ENCODE assay signal across 30 cellular contexts in genomic region chr1:93810316-93810715, GRCh38.
A peak's percentile ranks its signal among the peaks of the same experiment; 100 is the strongest.
DNase-seq lines count a peak whose midpoint lies in the region; ATAC-seq, FAIRE-seq and TF ChIP-seq lines count a peak whose summit lies in the region.
"Had no signal": no experiment of that assay in that cellular context is flagged by ENCODE, and none has a peak within 500 bp of the region (broad histone marks: within the 10 kb centered on the region; RNA-seq: fewer than 3 reads in every experiment).

No MANE protein-coding gene starts in this region.

- H3K27me3 ChIP-seq in IMR-90 (ENCODE audit: control insufficient read depth, insufficient read depth, low read length) (no peaks in the 10 kb centered on the region), astrocyte (ENCODE audit: insufficient read depth, low read length) (no peaks in the 10 kb centered on the region), neuronal stem cell (ENCODE audit: control insufficient read depth in 3 of 3, insufficient read depth in 3 of 3, low read depth in 1 of 3, low read length in 3 of 3) (no peaks in the 10 kb centered on the region)
- H3K27me3 ChIP-seq: heart left ventricle had no signal

- H4K5ac ChIP-seq in IMR-90 (ENCODE audit: low read depth, low read length) = no peak overlapping the region

- no peak overlapping the region for H3K4me3 Mint-ChIP-seq in astrocyte (ENCODE audit: unreplicated experiment)
- H3K4me3 Mint-ChIP-seq: activated CD4-positive, alpha-beta T cell treated with anti-CD3 and anti-CD28 coated beads, Interleukin-2, amount 10 ng/mL, durations not matched to agents 7 days and 5 days; activated naive CD4-positive, alpha-beta T cell treated with anti-CD3 and anti-CD28 coated beads, Interleukin-2, amount 50 U/mL, for 24 hours; activated T-helper 1 cell treated with anti-CD3 and anti-CD28 coated beads, Interleukin-12 subunit alpha, Interleukin-12 subunit beta, Interleukin-2, Interleukin-4 antibody, amounts not matched to agents 30 ng/mL and 10 ng/mL and 1 ng/mL, durations not matched to agents 14 hours and 24 hours and 36 hours; CD14-positive monocyte; dendritic cell treated with granulocyte-macrophage colony-stimulating factor and Interleukin-4, amounts not matched to agents 40 ng/mL and 50 ng/mL, for 4 days; memory B cell; T-helper 2 cell treated with Interferon-gamma antibody and Interleukin-4, amounts not matched to agents 5 μg/mL and 100 μg/mL, for 36 hours; type B pancreatic cell had no signal

- dilution Hi-C loops in IMR-90 (cut with HindIII; ENCODE audit: low sequenced_read_pairs, unreplicated experiment) = no loop called here

- no peak overlapping the region for H3K27ac Mint-ChIP-seq in astrocyte (ENCODE audit: unreplicated experiment)
- H3K27ac Mint-ChIP-seq: activated CD4-positive, alpha-beta T cell treated with anti-CD3 and anti-CD28 coated beads, Interleukin-2, amount 10 ng/mL, durations not matched to agents 7 days and 5 days; activated naive CD4-positive, alpha-beta T cell treated with anti-CD3 and anti-CD28 coated beads, Interleukin-2, amount 50 U/mL, for 24 hours; activated T-helper 1 cell treated with anti-CD3 and anti-CD28 coated beads, Interleukin-12 subunit alpha, Interleukin-12 subunit beta, Interleukin-2, Interleukin-4 antibody, amounts not matched to agents 30 ng/mL and 10 ng/mL and 1 ng/mL, durations not matched to agents 14 hours and 24 hours and 36 hours; CD14-positive monocyte; dendritic cell treated with granulocyte-macrophage colony-stimulating factor and Interleukin-4, amounts not matched to agents 40 ng/mL and 50 ng/mL, for 4 days; memory B cell; T-helper 2 cell treated with Interferon-gamma antibody and Interleukin-4, amounts not matched to agents 5 μg/mL and 100 μg/mL, for 36 hours; type B pancreatic cell had no signal

- H2AFZ ChIP-seq in IMR-90 (replicated peaks; ENCODE audit: low read length, poor library complexity) (no peak overlapping the region), astrocyte (ENCODE audit: low read depth, low read length) (no peak overlapping the region), neuronal stem cell (ENCODE audit: low read length) (no peak overlapping the region)

- H3K4me1 ChIP-seq in IMR-90 (ENCODE audit: control insufficient read depth, insufficient read depth, low read length) (peaks cover 6% of the 10 kb centered on the region), astrocyte (ENCODE audit: insufficient read depth, low read length) (peaks cover 25% of the 10 kb centered on the region), neuronal stem cell (ENCODE audit: control insufficient read depth in 2 of 2, insufficient read depth in 1 of 2, low read depth in 1 of 2, low read length in 2 of 2) (peaks cover 2 to 4% of the 10 kb centered on the region in 2 donors)

- H2BK20ac ChIP-seq in IMR-90 (ENCODE audit: low read depth, low read length) = 0 out of 2 replicates have a peak overlapping the region, but pooled peaks have one; percentile 11

- H2BK5ac ChIP-seq in IMR-90 (ENCODE audit: low read depth, low read length, poor library complexity, severe bottlenecking) = no peak overlapping the region
- H2BK5ac ChIP-seq in neuronal stem cell (ENCODE audit: low read length) = no peak overlapping the region

- no peaks in the 10 kb centered on the region for H3K36me3 ChIP-seq in IMR-90 (ENCODE audit: control insufficient read depth, insufficient read depth, low read length)
- no peaks in the 10 kb centered on the region for H3K36me3 ChIP-seq in astrocyte (ENCODE audit: insufficient read depth, low read length)
- no peaks in the 10 kb centered on the region for H3K36me3 ChIP-seq in neuronal stem cell (replicated peaks in 1 of 2; ENCODE audit: control insufficient read depth in 2 of 2, insufficient read depth in 2 of 2, low read length in 2 of 2)
- H3K36me3 ChIP-seq: heart left ventricle, WERI-Rb-1 had no signal

- peaks cover 36% of the 10 kb centered on the region for H3K4me1 Mint-ChIP-seq in astrocyte (ENCODE audit: low read depth, unreplicated experiment)
- H3K4me1 Mint-ChIP-seq: activated CD4-positive, alpha-beta T cell treated with anti-CD3 and anti-CD28 coated beads, Interleukin-2, amount 10 ng/mL, durations not matched to agents 7 days and 5 days; activated naive CD4-positive, alpha-beta T cell treated with anti-CD3 and anti-CD28 coated beads, Interleukin-2, amount 50 U/mL, for 24 hours; memory B cell had no signal

- peak overlapping the region; percentile 20; the same call in 1 of the 2 replicates for H2BK120ac ChIP-seq in IMR-90 (ENCODE audit: low read depth, low read length)
- no peak overlapping the region for H2BK120ac ChIP-seq in neuronal stem cell (ENCODE audit: low read depth, low read length)

- H2AK5ac ChIP-seq in IMR-90 (ENCODE audit: low read depth, low read length) = peak overlapping the region; percentile 43; the same call in 1 of the 2 replicates
- H2AK5ac ChIP-seq in neuronal stem cell (ENCODE audit: low read depth, low read length) = no peak overlapping the region

- TF ChIP-seq CTCF in IMR-90 (conservative IDR thresholded peaks at IDR 0.05; ENCODE audit: low read depth, low read length) = no peak
- no peak for TF ChIP-seq CTCF in astrocyte (IDR thresholded peaks at IDR 0.05; ENCODE audit: insufficient read depth, low read depth, low read length)

- intact Hi-C loops in IMR-90 (cut with micrococcal nuclease) = no loop called here

- TF ChIP-seq RAD21 in IMR-90 (IDR thresholded peaks at IDR 0.05; ENCODE audit: low read length) = no peak

- H3K9me3 ChIP-seq in IMR-90 (ENCODE audit: control insufficient read depth, insufficient read depth, low read length) (no peaks in the 10 kb centered on the region), astrocyte (ENCODE audit: insufficient read depth, low read depth, low read length) (peaks cover 2% of the 10 kb centered on the region), neuronal stem cell (replicated peaks in 1 of 2; ENCODE audit: control insufficient read depth in 2 of 2, insufficient read depth in 1 of 2, low read depth in 1 of 2, low read length in 2 of 2) (peaks cover 3 to 21% of the 10 kb centered on the region in 2 donors)

- peak overlapping the region; percentile 25; the same call in 1 of the 2 replicates for H4K91ac ChIP-seq in IMR-90 (ENCODE audit: insufficient read depth, low read depth, low read length)
- H4K91ac ChIP-seq in neuronal stem cell (ENCODE audit: low read depth, low read length, poor library complexity) = peak overlapping the region; percentile 22

- no peak overlapping the region for H2AK9ac ChIP-seq in IMR-90 (replicated peaks; ENCODE audit: low read depth, low read length, poor library complexity)

- 0 out of 2 replicates have a peak overlapping the region, but pooled peaks have one; percentile 3 for H3K14ac ChIP-seq in IMR-90 (replicated peaks; ENCODE audit: low read depth, low read length)
- H3K14ac ChIP-seq in neuronal stem cell (ENCODE audit: low read length) = no peak overlapping the region

- H3K9me3 Mint-ChIP-seq in astrocyte (ENCODE audit: unreplicated experiment) = peaks cover 3% of the 10 kb centered on the region
- H3K9me3 Mint-ChIP-seq: activated T-helper 1 cell treated with anti-CD3 and anti-CD28 coated beads, Interleukin-12 subunit alpha, Interleukin-12 subunit beta, Interleukin-2, Interleukin-4 antibody, amounts not matched to agents 30 ng/mL and 10 ng/mL and 1 ng/mL, durations not matched to agents 14 hours and 24 hours and 36 hours had no signal

- no peak for TF ChIP-seq POLR2A in IMR-90 (IDR thresholded peaks at IDR 0.05; ENCODE audit: low read depth, low read length)

- H3K36me3 Mint-ChIP-seq in astrocyte (ENCODE audit: low read depth, unreplicated experiment) = no peaks in the 10 kb centered on the region
- H3K36me3 Mint-ChIP-seq: CD14-positive monocyte had no signal

- H2BK15ac ChIP-seq in IMR-90 (ENCODE audit: low read depth, low read length) = peak overlapping the region; percentile 15; the same call in 1 of the 3 replicates
- H2BK15ac ChIP-seq in neuronal stem cell (ENCODE audit: low read length) = no peak overlapping the region

- H3K4me2 ChIP-seq in IMR-90 (ENCODE audit: low read depth, low read length) (no peak overlapping the region), astrocyte (ENCODE audit: low read length) (no peak overlapping the region), neuronal stem cell (ENCODE audit: insufficient read depth, low read length, poor library complexity, severe bottlenecking) (no peak overlapping the region)
- H3K4me2 ChIP-seq: A549 had no signal

- no peaks in the 10 kb centered on the region for H3K79me2 ChIP-seq in astrocyte (ENCODE audit: insufficient read depth, low read length)

- DNase-seq in AG20443 (ENCODE audit: low spot score) = peak; percentile 58
- DNase-seq in IMR-90 = peak; percentile 17
- peak; percentile 34 for DNase-seq in astrocyte (ENCODE audit: low read depth)
- no peak for DNase-seq in neuronal stem cell (ENCODE audit: low spot score)
- DNase-seq in HK-2 (ENCODE audit: unreplicated experiment) = no peak
- DNase-seq: activated CD4-positive, alpha-beta T cell treated with anti-CD3 and anti-CD28 coated beads, Interleukin-2, amount 10 ng/mL, durations not matched to agents 7 days and 5 days; anterior cingulate cortex; Calu3; DND-41; heart left ventricle; left cardiac atrium; NCI-H1092; NCI-H187 treated with DMSO at 0.1 percent for 48 hours; NCI-H69; small intestine; stimulated activated CD4-positive, alpha-beta T cell treated with anti-CD3 and anti-CD28 coated beads, Interleukin-1b, Interleukin-23, amount 100 ng/mL, for 48 hours; WERI-Rb-1 had no signal

- no TSS peak for BruUV-seq in IMR-90 (replicated peaks; lab: Mats Ljungman, UMichigan)

- H3K9me1 ChIP-seq in IMR-90 (ENCODE audit: insufficient read depth, low read length) = peaks cover 8% of the 10 kb centered on the region

- ATAC-seq in IMR-90 (ENCODE audit: low read depth) (no peak), HG03520 (IDR thresholded peaks at IDR 0.05; ENCODE audit: unreplicated experiment) (no peak), HG02610 (IDR thresholded peaks at IDR 0.05; ENCODE audit: unreplicated experiment) (no peak), HG02870 (IDR thresholded peaks at IDR 0.05; ENCODE audit: unreplicated experiment) (no peak)
- ATAC-seq: A549, heart left ventricle, left cardiac atrium had no signal

- H3K18ac ChIP-seq in IMR-90 (ENCODE audit: low read depth, low read length) (peak overlapping the region; percentile 5; the same call in 1 of the 2 replicates), neuronal stem cell (ENCODE audit: low read length) (no peak overlapping the region)

- H3K79me1 ChIP-seq in IMR-90 (ENCODE audit: low read depth in 1 of 2, low read length in 2 of 2) (peaks cover 0 to 13% of the 10 kb centered on the region in 2 experiments; a peak in 2 of 4 replicates), neuronal stem cell (ENCODE audit: low read depth, low read length) (no peaks in the 10 kb centered on the region)

- H3K4me3 ChIP-seq in IMR-90 (ENCODE audit: insufficient read depth, low read depth, low read length) (no peak overlapping the region), astrocyte (ENCODE audit: insufficient read depth, low read depth, low read length) (no peak overlapping the region), neuronal stem cell (ENCODE audit: low read length in 2 of 2) (no peak overlapping the region)
- H3K4me3 ChIP-seq: A549, heart left ventricle had no signal

- no peak overlapping the region for H3K9ac ChIP-seq in IMR-90 (ENCODE audit: low read depth, low read length)
- H3K9ac ChIP-seq in astrocyte (ENCODE audit: low read length) = no peak overlapping the region
- H3K9ac ChIP-seq in neuronal stem cell (ENCODE audit: low read depth, low read length, poor library complexity) = no peak overlapping the region

- no peaks in the 10 kb centered on the region for H3K27me3 Mint-ChIP-seq in astrocyte (ENCODE audit: low read depth, unreplicated experiment)
- H3K27me3 Mint-ChIP-seq: activated naive CD4-positive, alpha-beta T cell treated with anti-CD3 and anti-CD28 coated beads, Interleukin-2, amount 50 U/mL, for 24 hours; dendritic cell treated with granulocyte-macrophage colony-stimulating factor and Interleukin-4, amounts not matched to agents 40 ng/mL and 50 ng/mL, for 4 days; memory B cell; type B pancreatic cell had no signal

- no peak overlapping the region for H3K56ac ChIP-seq in IMR-90 (ENCODE audit: extremely low read depth, insufficient read depth, low read length)

- H3K4ac ChIP-seq in IMR-90 (ENCODE audit: low read depth, low read length) (peak overlapping the region; percentile 38; the same call in 1 of the 2 replicates), neuronal stem cell (ENCODE audit: low read length) (no peak overlapping the region)

- POLR2A ChIA-PET in IMR-90 (lab: Charles Lee; ENCODE audit: unreplicated experiment) = no interaction called here

- no peak overlapping the region for H3K23ac ChIP-seq in IMR-90 (ENCODE audit: low read depth, low read length)
- no peak overlapping the region for H3K23ac ChIP-seq in neuronal stem cell (ENCODE audit: low read depth, low read length, poor library complexity)

- FAIRE-seq in astrocyte (lab: Jason Lieb, UNC) = peak; percentile 29
- FAIRE-seq: A549, endometrium, small intestine had no signal

- WGBS in IMR-90 (ENCODE audit: extremely low coverage in 2 of 2, insufficient read length in 1 of 2), 2 experiments = no CpG with 5 or more reads among the region's 3 CpGs
- WGBS in neuronal stem cell (ENCODE audit: extremely low coverage in 2 of 2, insufficient read length in 2 of 2, insufficient replicate concordance in 1 of 2), 2 donors = no CpG with 5 or more reads among the region's 3 CpGs

- CTCF ChIA-PET in IMR-90 (lab: Yijun Ruan, JAX) = interaction anchor here (0.6 to 1.5 kb wide), 2 partner anchors 91 to 181 kb away, joined by 3 to 5 read pairs; no protein-coding TSS in a partner anchor

- H4K8ac ChIP-seq in IMR-90 (ENCODE audit: low read depth in 2 of 2, low read length in 2 of 2) (0 out of 4 replicates have a peak overlapping the region, but pooled peaks of 1 of the 2 experiments have one; percentile 17), neuronal stem cell (ENCODE audit: low read depth, low read length) (no peak overlapping the region)

- no peak overlapping the region for H2BK12ac ChIP-seq in neuronal stem cell (ENCODE audit: low read length)

- in situ Hi-C loops in IMR-90 (cut with MboI; ENCODE audit: low sequenced_read_pairs) = no loop called here

- 0 out of 2 replicates have a peak, but pooled peaks cover 3% of the 10 kb centered on the region for H4K20me1 ChIP-seq in IMR-90 (ENCODE audit: insufficient read depth, low read length)
- H4K20me1 ChIP-seq in astrocyte (ENCODE audit: insufficient read depth, low read length) = no peaks in the 10 kb centered on the region

- no peak overlapping the region for H3K27ac ChIP-seq in IMR-90 (ENCODE audit: insufficient read depth, low read length)
- no peak overlapping the region for H3K27ac ChIP-seq in astrocyte (ENCODE audit: low read depth, low read length)
- H3K27ac ChIP-seq in neuronal stem cell (replicated peaks; ENCODE audit: low read length) = no peak overlapping the region
- H3K27ac ChIP-seq: HL-60, WERI-Rb-1 had no signal

Comparison
In these comparisons a context has a peak if more than half of its experiments do, and no peak if none do; other contexts are left out.
1. DNase-seq: peak in AG20443 (single experiment), IMR-90 (single experiment) and astrocyte (single experiment); none in neuronal stem cell (single experiment) and HK-2 (single experiment).